8 cellular contexts compared by ENCODE assay signal in genomic region chrX:77046180-77046810, GRCh38.
DNase-seq lines count a peak whose midpoint lies in the region; ATAC-seq and TF ChIP-seq lines count a peak whose summit lies in the region.
"Not testable (repeated sequence)": the region's sequence is repeated elsewhere in the genome, so short reads cannot be mapped to it uniquely, and the experiment has no call there.

No MANE protein-coding gene starts in this region.

- ATAC-seq in thoracic aorta (ENCODE audit: insufficient number of reproducible peaks, low FRiP score, low read depth): not testable (repeated sequence)

- not testable (repeated sequence) for H3K4me1 Mint-ChIP-seq in activated naive CD4-positive, alpha-beta T cell treated with anti-CD3 and anti-CD28 coated beads, Interleukin-2, amount 10 ng/mL, durations not matched to agents 7 days and 5 days; neural progenitor cell

- not testable (repeated sequence) for TF ChIP-seq CTCF in neural progenitor cell (IDR thresholded peaks at IDR 0.05); thoracic aorta (IDR thresholded peaks at IDR 0.05)

- not testable (repeated sequence) for H3K9ac ChIP-seq in endocrine pancreas (ENCODE audit: control insufficient read depth, insufficient read depth, low read length); neural progenitor cell
- H3K9ac ChIP-seq in iPS-18a (ENCODE audit: low read length): peak overlapping the region; percentile 3

- peak overlapping the region; percentile 70 for H3K4me2 ChIP-seq in neural progenitor cell

- DNase-seq in Caki2 (ENCODE audit: low read depth) (peak; percentile 9), NCI-H1436 (lab: John Stamatoyannopoulos, UW) (peak; percentile 41), NCI-H82 treated with DMSO at 0.1 percent for 48 hours (lab: John Stamatoyannopoulos, UW; ENCODE audit: unreplicated experiment) (peak; percentile 57), neural progenitor cell (ENCODE audit: low spot score) (peak; percentile 60)
- peak; percentile 20 for DNase-seq in activated naive CD4-positive, alpha-beta T cell treated with anti-CD3 and anti-CD28 coated beads, Interleukin-2, amount 10 ng/mL, durations not matched to agents 7 days and 5 days
- DNase-seq in thoracic aorta (ENCODE audit: low spot score): not testable (repeated sequence)

- H3K27me3 Mint-ChIP-seq in activated naive CD4-positive, alpha-beta T cell treated with anti-CD3 and anti-CD28 coated beads, Interleukin-2, amount 10 ng/mL, durations not matched to agents 7 days and 5 days; neural progenitor cell (ENCODE audit: insufficient read depth, low read depth): not testable (repeated sequence)

- not testable (repeated sequence) for H3K79me2 ChIP-seq in neural progenitor cell (ENCODE audit: low read depth)

- not testable (repeated sequence) for H3K4me1 ChIP-seq in endocrine pancreas (ENCODE audit: control insufficient read depth, insufficient read depth, low read length); iPS-18a (ENCODE audit: control insufficient read depth, low read depth, low read length); neural progenitor cell; thoracic aorta (ENCODE audit: control insufficient read depth in 1 of 2, low read depth in 2 of 2)

- not testable (repeated sequence) for H4K20me1 ChIP-seq in neural progenitor cell (ENCODE audit: low read depth)

- H3F3A ChIP-seq in neural progenitor cell (ENCODE audit: low read depth): not testable (repeated sequence)

- H2AFZ ChIP-seq in neural progenitor cell (replicated peaks): not testable (repeated sequence)

- H3K27ac Mint-ChIP-seq in activated naive CD4-positive, alpha-beta T cell treated with anti-CD3 and anti-CD28 coated beads, Interleukin-2, amount 10 ng/mL, durations not matched to agents 7 days and 5 days: not testable (repeated sequence)
- H3K27ac Mint-ChIP-seq in neural progenitor cell: peak overlapping the region; percentile 72

- not testable (repeated sequence) for H3K36me3 Mint-ChIP-seq in activated naive CD4-positive, alpha-beta T cell treated with anti-CD3 and anti-CD28 coated beads, Interleukin-2, amount 10 ng/mL, durations not matched to agents 7 days and 5 days; neural progenitor cell

- not testable (repeated sequence) for H3K27me3 ChIP-seq in endocrine pancreas (ENCODE audit: control insufficient read depth, insufficient read depth, low read length); iPS-18a (ENCODE audit: control insufficient read depth, insufficient read depth, low read length); neural progenitor cell; thoracic aorta (replicated peaks; ENCODE audit: insufficient read depth)

- not testable (repeated sequence) for H3K9me3 Mint-ChIP-seq in activated naive CD4-positive, alpha-beta T cell treated with anti-CD3 and anti-CD28 coated beads, Interleukin-2, amount 10 ng/mL, durations not matched to agents 7 days and 5 days
- H3K9me3 Mint-ChIP-seq in neural progenitor cell: peaks cover 16% of the 10 kb centered on the region

- H3K4me3 Mint-ChIP-seq in activated naive CD4-positive, alpha-beta T cell treated with anti-CD3 and anti-CD28 coated beads, Interleukin-2, amount 10 ng/mL, durations not matched to agents 7 days and 5 days: peak overlapping the region; percentile 38
- H3K4me3 Mint-ChIP-seq in neural progenitor cell: peak overlapping the region; percentile 79

- CTCF ChIA-PET in activated naive CD4-positive, alpha-beta T cell treated with anti-CD3 and anti-CD28 coated beads, Interleukin-2, amount 10 ng/mL, durations not matched to agents 7 days and 5 days (lab: Charles Lee): not testable (repeated sequence)

- H3K4me3 ChIP-seq in endocrine pancreas (ENCODE audit: control insufficient read depth, insufficient read depth, low read length) (peak overlapping the region; percentile 52), iPS-18a (ENCODE audit: low read length) (peak overlapping the region; percentile 40), neural progenitor cell (peak overlapping the region; percentile 48), thoracic aorta (peak overlapping the region; percentile 66)

- not testable (repeated sequence) for H3K27ac ChIP-seq in iPS-18a (ENCODE audit: low read length); neural progenitor cell; thoracic aorta

- in situ Hi-C loops in Caki2 (cut with HindIII; ENCODE audit: low pct_unique_long_range_greater_than_20kb, low sequenced_read_pairs): not testable (repeated sequence)

- H3K9me3 ChIP-seq in endocrine pancreas (ENCODE audit: control insufficient read depth, low read length); iPS-18a (ENCODE audit: control insufficient read depth, low read depth, low read length); neural progenitor cell (ENCODE audit: low read depth); thoracic aorta: not testable (repeated sequence)

- H3K36me3 ChIP-seq in endocrine pancreas (ENCODE audit: control insufficient read depth, insufficient read depth, low read length); iPS-18a (ENCODE audit: control insufficient read depth, low read depth, low read length); neural progenitor cell; thoracic aorta: not testable (repeated sequence)
